Comparison of ENCODE assay signal across 15 cellular contexts in the genomic region with DNA sequence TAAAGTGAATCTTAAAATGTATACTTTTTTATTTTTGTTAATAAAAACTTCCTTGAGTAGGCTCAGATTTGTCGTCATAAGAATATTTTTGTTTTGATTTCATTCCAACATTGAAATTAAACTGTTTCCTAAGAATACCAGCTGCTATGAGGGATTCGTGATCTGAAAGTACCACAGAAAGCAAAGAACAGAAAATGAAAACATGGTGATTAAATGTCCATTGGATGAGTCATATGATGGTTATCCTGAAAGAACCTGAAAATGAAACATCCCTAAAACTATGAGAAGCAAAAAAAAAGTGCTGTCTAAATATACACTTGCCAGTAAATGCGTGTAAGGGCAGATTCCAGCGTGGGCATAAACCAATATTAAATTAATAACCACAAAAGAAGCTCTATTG.
DNase-seq lines count a peak whose midpoint lies in the region; ATAC-seq and TF ChIP-seq lines count a peak whose summit lies in the region.
"Had no signal": no experiment of that assay in that cellular context is flagged by ENCODE, and none has a peak within 500 bp of the region (broad histone marks: within the 10 kb centered on the region; RNA-seq: fewer than 3 reads in every experiment).

No MANE protein-coding gene starts in this region.

- POLR2A ChIA-PET in SK-N-SH (lab: Yijun Ruan, JAX), result no interaction called here

- CTCF ChIA-PET in SK-N-SH (lab: Yijun Ruan, JAX), result no interaction called here

- ATAC-seq in SK-N-SH treated with all-trans-retinoic acid at 6 μM for 48 hours (no peak), foreskin keratinocyte (peak; percentile 67), GM19467 (IDR thresholded peaks at IDR 0.05; ENCODE audit: unreplicated experiment) (no peak), body of pancreas (no peak)
- ATAC-seq: activated T-cell treated with anti-CD3 and anti-CD28 coated beads, Interleukin-2, amount 50 U/mL, for 72 hours had no signal

- no peaks in the 10 kb centered on the region for H4K20me1 ChIP-seq in SK-N-SH (ENCODE audit: insufficient read depth)

- TF ChIP-seq POLR2A in uterus (IDR thresholded peaks at IDR 0.05) (no peak), body of pancreas (IDR thresholded peaks at IDR 0.05) (no peak)

- DNase-seq in SK-N-SH (no peak), amniotic epithelial cell (ENCODE audit: low read depth) (peak; percentile 83), foreskin keratinocyte (peak; percentile 35 to 60), uterus (no peak), body of pancreas (no peak)
- DNase-seq in effector memory CD4-positive, alpha-beta T cell, result no peak
- DNase-seq: activated B cell treated with CpG ODN at 0.5 μM for 24 hours; activated T-cell treated with anti-CD3 and anti-CD28 coated beads, Interleukin-2, amount 50 U/mL, for 72 hours; head of caudate nucleus; NCI-H1048 had no signal

- H3F3A ChIP-seq in SK-N-SH (replicated peaks; ENCODE audit: insufficient read depth), result peaks cover 9% of the 10 kb centered on the region

- H3K36me3 ChIP-seq in SK-N-SH (replicated peaks in 1 of 2; ENCODE audit: control insufficient read depth in 1 of 2, insufficient read depth in 2 of 2, low read length in 1 of 2) (no peaks in the 10 kb centered on the region), uterus (no peaks in the 10 kb centered on the region), body of pancreas (replicated peaks in 1 of 2; ENCODE audit: insufficient read depth in 1 of 2, low read depth in 2 of 2) (no peaks in the 10 kb centered on the region)
- H3K36me3 ChIP-seq in effector memory CD4-positive, alpha-beta T cell (ENCODE audit: control insufficient read depth, insufficient read depth, low read length), result no peaks in the 10 kb centered on the region
- H3K36me3 ChIP-seq: prostate gland had no signal

- H3K79me2 ChIP-seq in SK-N-SH (ENCODE audit: insufficient read depth), result no peaks in the 10 kb centered on the region

- H3K4me3 ChIP-seq in SK-N-SH (ENCODE audit: low read depth in 2 of 2, low read length in 1 of 2) (peak overlapping the region in 1 of 2 experiments; percentile 38; a peak in 2 of 4 replicates), uterus (peak overlapping the region in 1 of 2 donors; percentile 12), body of pancreas (no peak overlapping the region)
- no peak overlapping the region for H3K4me3 ChIP-seq in effector memory CD4-positive, alpha-beta T cell (ENCODE audit: insufficient read depth, low read depth, low read length, poor library complexity, severe bottlenecking)
- H3K4me3 ChIP-seq: lung, prostate gland had no signal

- H3K27me3 ChIP-seq in SK-N-SH (ENCODE audit: insufficient read depth), result 0 out of 2 replicates have a peak, but pooled peaks cover 7% of the 10 kb centered on the region
- no peaks in the 10 kb centered on the region for H3K27me3 ChIP-seq in foreskin keratinocyte
- H3K27me3 ChIP-seq in uterus, result no peaks in the 10 kb centered on the region
- H3K27me3 ChIP-seq in body of pancreas, result no peaks in the 10 kb centered on the region
- H3K27me3 ChIP-seq in effector memory CD4-positive, alpha-beta T cell (replicated peaks; ENCODE audit: control insufficient read depth, insufficient read depth, low read length, poor library complexity, severe bottlenecking), result no peaks in the 10 kb centered on the region

- TF ChIP-seq RAD21 in SK-N-SH (IDR thresholded peaks at IDR 0.05; ENCODE audit: low read length), result no peak

- no peaks in the 10 kb centered on the region for H3K9me2 ChIP-seq in SK-N-SH

- no peak for TF ChIP-seq EP300 in SK-N-SH (IDR thresholded peaks at IDR 0.05; ENCODE audit: borderline replicate concordance in 1 of 2, low read depth in 1 of 2, low read length in 1 of 2)

- H3K27ac ChIP-seq in SK-N-SH (ENCODE audit: low read depth in 2 of 2, low read length in 1 of 2) (no peak overlapping the region), foreskin keratinocyte (no peak overlapping the region), uterus (peak overlapping the region; percentile 28 to 35), body of pancreas (peak overlapping the region in 1 of 4 donors; percentile 20)
- no peak overlapping the region for H3K27ac ChIP-seq in effector memory CD4-positive, alpha-beta T cell (ENCODE audit: insufficient read depth, low read length, poor library complexity, severe bottlenecking)
- H3K27ac ChIP-seq: 22Rv1, prostate gland had no signal

- H2AFZ ChIP-seq in SK-N-SH (ENCODE audit: low read depth), result peak overlapping the region; percentile 54; the same call in 1 of the 2 replicates

- TF ChIP-seq CTCF in SK-N-SH (IDR thresholded peaks at IDR 0.05) (no peak), foreskin keratinocyte (conservative IDR thresholded peaks at IDR 0.05) (no peak), uterus (IDR thresholded peaks at IDR 0.05) (no peak), body of pancreas (IDR thresholded peaks at IDR 0.05) (no peak)

- peak overlapping the region; percentile 47; the same call in 1 of the 2 replicates for H3K4me2 ChIP-seq in SK-N-SH

- H3K9me3 ChIP-seq in SK-N-SH (no peaks in the 10 kb centered on the region), uterus (no peaks in the 10 kb centered on the region), body of pancreas (no peaks in the 10 kb centered on the region)
- H3K9me3 ChIP-seq in effector memory CD4-positive, alpha-beta T cell (ENCODE audit: control insufficient read depth, low read length), result no peaks in the 10 kb centered on the region
- H3K9me3 ChIP-seq: prostate gland had no signal

- 2% methylated on average over 4 of the region's 4 CpGs for WGBS in SK-N-SH (ENCODE audit: low lambda C conversion rate)
- WGBS in body of pancreas, 2 donors, result 38% methylated on average over 4 of the region's 4 CpGs

- no peak overlapping the region for H3K9ac ChIP-seq in SK-N-SH

- H3K4me1 ChIP-seq in SK-N-SH (ENCODE audit: control insufficient read depth in 1 of 2, insufficient read depth in 2 of 2, low read depth in 1 of 2, low read length in 1 of 2) (no peaks in the 10 kb centered on the region), foreskin keratinocyte (peaks cover 3% of the 10 kb centered on the region), uterus (no peaks in the 10 kb centered on the region), body of pancreas (no peaks in the 10 kb centered on the region)
- H3K4me1 ChIP-seq in effector memory CD4-positive, alpha-beta T cell (ENCODE audit: control insufficient read depth, insufficient read depth, low read length, poor library complexity, severe bottlenecking), result no peaks in the 10 kb centered on the region
- H3K4me1 ChIP-seq: prostate gland had no signal

- intact Hi-C loops in uterus (cut with DNase I; ENCODE audit: low total_unique reads) (no loop called here), body of pancreas (cut with DNase I) (no loop called here)

TF ChIP-seq in SK-N-SH, 30 proteins besides CTCF, POLR2A, EP300 and RAD21:
- TF ChIP-seq TEAD4 (IDR thresholded peaks at IDR 0.05; ENCODE audit: borderline replicate concordance, insufficient read depth) (no peak), FOSL2 (IDR thresholded peaks at IDR 0.05; ENCODE audit: borderline replicate concordance, low read depth) (peak; percentile 37; the same call in 1 of the 2 replicates), JUND (IDR thresholded peaks at IDR 0.05) (peak; percentile 45)
TF ChIP-seq in SK-N-SH: peak in this region for 2.

TF ChIP-seq in SK-N-SH treated with all-trans-retinoic acid at 6 μM for 48 hours, 23 proteins besides CTCF, POLR2A, EP300 and RAD21 (continues in another document):
- TF ChIP-seq TCF4 (CRISPR knock-in tag; IDR thresholded peaks at IDR 0.05; ENCODE audit: borderline replicate concordance) (no peak), SNAI2 (CRISPR knock-in tag; IDR thresholded peaks at IDR 0.05) (no peak), PPARA (CRISPR knock-in tag; IDR thresholded peaks at IDR 0.05; ENCODE audit: borderline replicate concordance) (no peak), ZC3H10 (CRISPR knock-in tag; IDR thresholded peaks at IDR 0.05) (no peak), TOX (CRISPR knock-in tag; IDR thresholded peaks at IDR 0.05; ENCODE audit: borderline replicate concordance) (no peak), ZFP3 (CRISPR knock-in tag; IDR thresholded peaks at IDR 0.05) (no peak), ISL1 (CRISPR knock-in tag; IDR thresholded peaks at IDR 0.05) (no peak), CSDC2 (CRISPR knock-in tag; IDR thresholded peaks at IDR 0.05) (no peak), ZNF8 (CRISPR knock-in tag; IDR thresholded peaks at IDR 0.05) (no peak), BACH2 (CRISPR knock-in tag; IDR thresholded peaks at IDR 0.05; ENCODE audit: borderline replicate concordance) (no peak), ZNF70 (CRISPR knock-in tag; IDR thresholded peaks at IDR 0.05) (no peak), GLIS3 (CRISPR knock-in tag; IDR thresholded peaks at IDR 0.05) (no peak)
- TF ChIP-seq, protein P1, sequence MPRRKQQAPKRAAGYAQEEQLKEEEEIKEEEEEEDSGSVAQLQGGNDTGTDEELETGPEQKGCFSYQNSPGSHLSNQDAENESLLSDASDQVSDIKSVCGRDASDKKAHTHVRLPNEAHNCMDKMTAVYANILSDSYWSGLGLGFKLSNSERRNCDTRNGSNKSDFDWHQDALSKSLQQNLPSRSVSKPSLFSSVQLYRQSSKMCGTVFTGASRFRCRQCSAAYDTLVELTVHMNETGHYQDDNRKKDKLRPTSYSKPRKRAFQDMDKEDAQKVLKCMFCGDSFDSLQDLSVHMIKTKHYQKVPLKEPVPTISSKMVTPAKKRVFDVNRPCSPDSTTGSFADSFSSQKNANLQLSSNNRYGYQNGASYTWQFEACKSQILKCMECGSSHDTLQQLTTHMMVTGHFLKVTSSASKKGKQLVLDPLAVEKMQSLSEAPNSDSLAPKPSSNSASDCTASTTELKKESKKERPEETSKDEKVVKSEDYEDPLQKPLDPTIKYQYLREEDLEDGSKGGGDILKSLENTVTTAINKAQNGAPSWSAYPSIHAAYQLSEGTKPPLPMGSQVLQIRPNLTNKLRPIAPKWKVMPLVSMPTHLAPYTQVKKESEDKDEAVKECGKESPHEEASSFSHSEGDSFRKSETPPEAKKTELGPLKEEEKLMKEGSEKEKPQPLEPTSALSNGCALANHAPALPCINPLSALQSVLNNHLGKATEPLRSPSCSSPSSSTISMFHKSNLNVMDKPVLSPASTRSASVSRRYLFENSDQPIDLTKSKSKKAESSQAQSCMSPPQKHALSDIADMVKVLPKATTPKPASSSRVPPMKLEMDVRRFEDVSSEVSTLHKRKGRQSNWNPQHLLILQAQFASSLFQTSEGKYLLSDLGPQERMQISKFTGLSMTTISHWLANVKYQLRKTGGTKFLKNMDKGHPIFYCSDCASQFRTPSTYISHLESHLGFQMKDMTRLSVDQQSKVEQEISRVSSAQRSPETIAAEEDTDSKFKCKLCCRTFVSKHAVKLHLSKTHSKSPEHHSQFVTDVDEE (CRISPR knock-in tag; IDR thresholded peaks at IDR 0.05), result no peak

Comparison
In these comparisons a context has a peak if more than half of its experiments do, and no peak if none do; other contexts are left out.
1. DNase-seq: peak in amniotic epithelial cell (single experiment) and foreskin keratinocyte (2 of 2); none in SK-N-SH (single experiment), uterus (0 of 2), body of pancreas (0 of 4) and effector memory CD4-positive, alpha-beta T cell (0 of 3).
2. H3K27ac ChIP-seq: peak in uterus (2 of 2); none in SK-N-SH (0 of 2), foreskin keratinocyte (single experiment) and effector memory CD4-positive, alpha-beta T cell (single experiment).